23 cellular contexts compared by ENCODE assay signal in genomic region chr17:364308-364707, GRCh38.
"Had no signal": no experiment of that assay in that cellular context is flagged by ENCODE, and none has a peak within 500 bp of the region (broad histone marks: within the 10 kb centered on the region; RNA-seq: fewer than 3 reads in every experiment).

No MANE protein-coding gene starts in this region.

- H3K36me3 ChIP-seq: prostate gland, suprapubic skin, tibial nerve, uterus had no signal

- H3K4me3 ChIP-seq: hepatocyte, prostate gland, stomach, suprapubic skin, tibial nerve, uterus had no signal

- H2AFZ ChIP-seq: hepatocyte had no signal

- H3K27me3 Mint-ChIP-seq: activated CD4-positive, alpha-beta T cell treated with anti-CD3 and anti-CD28 coated beads for 36 hours had no signal

- H3K4me1 ChIP-seq: foreskin keratinocyte, prostate gland, stomach, suprapubic skin, tibial nerve, uterus had no signal

- H3K79me2 ChIP-seq: hepatocyte had no signal

- H3K27ac Mint-ChIP-seq: activated B cell treated with CpG ODN at 0.5 μM for 24 hours; activated CD4-positive, alpha-beta T cell treated with anti-CD3 and anti-CD28 coated beads for 36 hours; activated naive CD4-positive, alpha-beta T cell treated with anti-CD3 and anti-CD28 coated beads, Interleukin-2, amount 10 ng/mL, durations not matched to agents 7 days and 5 days; dendritic cell treated with granulocyte-macrophage colony-stimulating factor and Interleukin-4, amounts not matched to agents 40 ng/mL and 50 ng/mL, for 4 days; stimulated activated effector memory CD8-positive, alpha-beta T cell treated with anti-CD3 and anti-CD28 coated beads, Interleukin-12 subunit alpha, Interleukin-12 subunit beta, amount 100 ng/mL, for 72 hours had no signal

- H3K36me3 Mint-ChIP-seq: stimulated activated effector memory CD8-positive, alpha-beta T cell treated with anti-CD3 and anti-CD28 coated beads, Interleukin-12 subunit alpha, Interleukin-12 subunit beta, amount 100 ng/mL, for 72 hours had no signal

- H3K27me3 ChIP-seq: foreskin keratinocyte, hepatocyte, stomach, suprapubic skin, tibial nerve, uterus had no signal

- DNase-seq: activated B cell treated with CpG ODN at 0.5 μM for 24 hours; activated CD4-positive, alpha-beta T cell treated with anti-CD3 and anti-CD28 coated beads for 36 hours; activated CD4-positive, alpha-beta T cell treated with anti-CD3 and anti-CD28 coated beads, Interleukin-2, amount 50 U/mL, for 4 hours; activated CD8-positive, alpha-beta memory T cell treated with anti-CD3 and anti-CD28 coated beads for 24 hours; activated naive CD4-positive, alpha-beta T cell treated with anti-CD3 and anti-CD28 coated beads, Interleukin-2, amount 10 ng/mL, durations not matched to agents 7 days and 5 days; activated T-cell treated with anti-CD3 and anti-CD28 coated beads, Interleukin-2, amount 50 U/mL, for 48 hours; amygdala; effector CD4-positive, alpha-beta T cell; foreskin keratinocyte; immature natural killer cell; kidney glomerular epithelial cell; mesenchymal stem cell; stimulated activated CD4-positive, alpha-beta T cell treated with anti-CD3 and anti-CD28 coated beads, Interleukin-2, amount 100 ng/mL, for 24 hours; stomach; T-helper 1 cell; uterus had no signal

- ATAC-seq: activated CD4-positive, alpha-beta T cell treated with anti-CD3 and anti-CD28 coated beads for 36 hours; foreskin keratinocyte; stimulated activated effector memory CD8-positive, alpha-beta T cell treated with anti-CD3 and anti-CD28 coated beads, Interleukin-12 subunit alpha, Interleukin-12 subunit beta, amount 100 ng/mL, for 72 hours had no signal

- H3K9me3 ChIP-seq: prostate gland, suprapubic skin, uterus had no signal

- H3K27ac ChIP-seq: foreskin keratinocyte, hepatocyte, prostate gland, stomach, suprapubic skin, tibial nerve, uterus had no signal

- H3K4me1 Mint-ChIP-seq: activated CD4-positive, alpha-beta T cell treated with anti-CD3 and anti-CD28 coated beads for 36 hours had no signal

- H3K4me2 ChIP-seq: hepatocyte had no signal

- H3K4me3 Mint-ChIP-seq: activated B cell treated with CpG ODN at 0.5 μM for 24 hours; activated CD4-positive, alpha-beta T cell treated with anti-CD3 and anti-CD28 coated beads for 36 hours; activated naive CD4-positive, alpha-beta T cell treated with anti-CD3 and anti-CD28 coated beads, Interleukin-2, amount 10 ng/mL, durations not matched to agents 7 days and 5 days; dendritic cell treated with granulocyte-macrophage colony-stimulating factor and Interleukin-4, amounts not matched to agents 40 ng/mL and 50 ng/mL, for 4 days; neural crest cell; stimulated activated effector memory CD8-positive, alpha-beta T cell treated with anti-CD3 and anti-CD28 coated beads, Interleukin-12 subunit alpha, Interleukin-12 subunit beta, amount 100 ng/mL, for 72 hours had no signal
